ENCODE assay signal across 39 cellular contexts in genomic region chr11:16722945-16723344, GRCh38.
"Had no signal": no experiment of that assay in that cellular context is flagged by ENCODE, and none has a peak within 500 bp of the region (broad histone marks: within the 10 kb centered on the region; RNA-seq: fewer than 3 reads in every experiment).

No MANE protein-coding gene starts in this region.

- DNase-seq: activated effector memory CD4-positive, alpha-beta T cell treated with anti-CD3 and anti-CD28 coated beads, Interleukin-2, amount 50 U/mL, for 16 hours; activated effector memory CD4-positive, alpha-beta T cell treated with Interleukin-2 at 50 U/mL for 16 hours; activated gamma-delta T cell; activated gamma-delta T cell treated with Interleukin-2 at 50 U/mL for 16 hours; activated naive CD4-positive, alpha-beta T cell; activated naive CD4-positive, alpha-beta T cell treated with anti-CD3 and anti-CD28 coated beads for 36 hours; activated naive CD4-positive, alpha-beta T cell treated with anti-CD3 and anti-CD28 coated beads, Interleukin-2, amount 10 ng/mL, durations not matched to agents 7 days and 5 days; activated naive CD4-positive, alpha-beta T cell treated with anti-CD3 and anti-CD28 coated beads, Interleukin-2, amount 50 U/mL, for 16 hours; activated naive CD4-positive, alpha-beta T cell treated with Interleukin-2 at 50 U/mL for 16 hours; activated naive CD8-positive, alpha-beta T cell treated with anti-CD3 and anti-CD28 coated beads for 36 hours; activated naive CD8-positive, alpha-beta T cell treated with anti-CD3 and anti-CD28 coated beads, Interleukin-2, amount 10 ng/mL, durations not matched to agents 7 days and 5 days; activated T-cell treated with anti-CD3 and anti-CD28 coated beads, Interleukin-2, amount 50 U/mL, for 1 hour; activated T-cell treated with anti-CD3 and anti-CD28 coated beads, Interleukin-2, amount 50 U/mL, for 24 hours; activated T-cell treated with anti-CD3 and anti-CD28 coated beads, Interleukin-2, amount 50 U/mL, for 4 hours; activated T-cell treated with anti-CD3 and anti-CD28 coated beads, Interleukin-2, amount 50 U/mL, for 48 hours; activated T-cell treated with anti-CD3 and anti-CD28 coated beads, Interleukin-2, amount 50 U/mL, for 72 hours; adrenal gland; amniotic stem cell; amygdala; anterior cingulate cortex; aorta; body of pancreas; brain microvascular endothelial cell; caudate nucleus; central memory CD4-positive, alpha-beta T cell; cerebellar nuclear complex had no signal

- H3K27ac Mint-ChIP-seq: activated naive CD4-positive, alpha-beta T cell treated with anti-CD3 and anti-CD28 coated beads for 36 hours; activated naive CD4-positive, alpha-beta T cell treated with anti-CD3 and anti-CD28 coated beads, Interleukin-2, amount 10 ng/mL, durations not matched to agents 7 days and 5 days; activated naive CD4-positive, alpha-beta T cell treated with anti-CD3 and anti-CD28 coated beads, Interleukin-2, amount 50 U/mL, for 24 hours; activated naive CD4-positive, alpha-beta T cell treated with anti-CD3 and anti-CD28 coated beads, Interleukin-2, amount 50 U/mL, for 72 hours; activated naive CD8-positive, alpha-beta T cell; activated naive CD8-positive, alpha-beta T cell treated with anti-CD3 and anti-CD28 coated beads for 36 hours; activated naive CD8-positive, alpha-beta T cell treated with anti-CD3 and anti-CD28 coated beads, Interleukin-2, amount 10 ng/mL, durations not matched to agents 7 days and 5 days; activated T-cell treated with anti-CD3 and anti-CD28 coated beads, Interleukin-2, amount 50 U/mL, for 24 hours; activated T-cell treated with anti-CD3 and anti-CD28 coated beads, Interleukin-2, amount 50 U/mL, for 72 hours; activated T-helper 1 cell treated with anti-CD3 and anti-CD28 coated beads, Interleukin-12 subunit alpha, Interleukin-12 subunit beta, Interleukin-2, Interleukin-4 antibody, amounts not matched to agents 30 ng/mL and 10 ng/mL and 1 ng/mL, durations not matched to agents 14 hours and 24 hours and 36 hours; activated T-helper 17 cell treated with anti-CD3 and anti-CD28 coated beads, Interleukin-2, amount 50 U/mL, for 72 hours; activated T-helper 2 cell treated with anti-CD3 and anti-CD28 coated beads, Interferon-gamma antibody, Interleukin-2, Interleukin-4, amounts not matched to agents 10 μg/mL and 5 μg/mL and 100 μg/mL, durations not matched to agents 14 hours and 24 hours and 36 hours; brain had no signal

- H3K27me3 Mint-ChIP-seq: activated naive CD8-positive, alpha-beta T cell treated with anti-CD3 and anti-CD28 coated beads for 36 hours; activated T-helper 17 cell treated with anti-CD3 and anti-CD28 coated beads, Interleukin-2, amount 50 U/mL, for 72 hours; brain had no signal

- H3K36me3 ChIP-seq: adrenal gland, ascending aorta, brain microvascular endothelial cell, breast epithelium, cardiac muscle cell had no signal

- H3K36me3 Mint-ChIP-seq: activated naive CD4-positive, alpha-beta T cell treated with anti-CD3 and anti-CD28 coated beads, Interleukin-2, amount 10 ng/mL, durations not matched to agents 7 days and 5 days; activated naive CD4-positive, alpha-beta T cell treated with anti-CD3 and anti-CD28 coated beads, Interleukin-2, amount 50 U/mL, for 72 hours; activated naive CD8-positive, alpha-beta T cell; activated naive CD8-positive, alpha-beta T cell treated with anti-CD3 and anti-CD28 coated beads for 36 hours; activated naive CD8-positive, alpha-beta T cell treated with anti-CD3 and anti-CD28 coated beads, Interleukin-2, amount 10 ng/mL, durations not matched to agents 7 days and 5 days; brain had no signal

- H3K27ac ChIP-seq: adrenal gland, ascending aorta, body of pancreas, brain microvascular endothelial cell, breast epithelium, cardiac muscle cell had no signal

- H3K4me1 Mint-ChIP-seq: activated naive CD4-positive, alpha-beta T cell treated with anti-CD3 and anti-CD28 coated beads, Interleukin-2, amount 10 ng/mL, durations not matched to agents 7 days and 5 days; activated naive CD4-positive, alpha-beta T cell treated with anti-CD3 and anti-CD28 coated beads, Interleukin-2, amount 50 U/mL, for 24 hours; activated naive CD8-positive, alpha-beta T cell treated with anti-CD3 and anti-CD28 coated beads for 36 hours; activated naive CD8-positive, alpha-beta T cell treated with anti-CD3 and anti-CD28 coated beads, Interleukin-2, amount 10 ng/mL, durations not matched to agents 7 days and 5 days; activated T-helper 17 cell treated with anti-CD3 and anti-CD28 coated beads, Interleukin-2, amount 50 U/mL, for 72 hours; brain; central memory CD8-positive, alpha-beta T cell had no signal

- FAIRE-seq: astrocyte, bronchial epithelial cell had no signal

- H3K4me3 Mint-ChIP-seq: activated naive CD4-positive, alpha-beta T cell treated with anti-CD3 and anti-CD28 coated beads for 36 hours; activated naive CD4-positive, alpha-beta T cell treated with anti-CD3 and anti-CD28 coated beads, Interleukin-2, amount 10 ng/mL, durations not matched to agents 7 days and 5 days; activated naive CD4-positive, alpha-beta T cell treated with anti-CD3 and anti-CD28 coated beads, Interleukin-2, amount 50 U/mL, for 24 hours; activated naive CD8-positive, alpha-beta T cell; activated naive CD8-positive, alpha-beta T cell treated with anti-CD3 and anti-CD28 coated beads for 36 hours; activated naive CD8-positive, alpha-beta T cell treated with anti-CD3 and anti-CD28 coated beads, Interleukin-2, amount 10 ng/mL, durations not matched to agents 7 days and 5 days; activated T-cell treated with anti-CD3 and anti-CD28 coated beads, Interleukin-2, amount 50 U/mL, for 24 hours; activated T-cell treated with anti-CD3 and anti-CD28 coated beads, Interleukin-2, amount 50 U/mL, for 4 hours; activated T-cell treated with anti-CD3 and anti-CD28 coated beads, Interleukin-2, amount 50 U/mL, for 72 hours; activated T-helper 1 cell treated with anti-CD3 and anti-CD28 coated beads, Interleukin-12 subunit alpha, Interleukin-12 subunit beta, Interleukin-2, Interleukin-4 antibody, amounts not matched to agents 30 ng/mL and 10 ng/mL and 1 ng/mL, durations not matched to agents 14 hours and 24 hours and 36 hours; activated T-helper 17 cell treated with anti-CD3 and anti-CD28 coated beads, Interleukin-2, amount 50 U/mL, for 72 hours; brain; central memory CD8-positive, alpha-beta T cell had no signal

- ATAC-seq: activated naive CD4-positive, alpha-beta T cell treated with anti-CD3 and anti-CD28 coated beads, Interleukin-2, amount 50 U/mL, for 72 hours; activated T-cell treated with anti-CD3 and anti-CD28 coated beads, Interleukin-2, amount 50 U/mL, for 4 hours; activated T-cell treated with anti-CD3 and anti-CD28 coated beads, Interleukin-2, amount 50 U/mL, for 72 hours; activated T-helper 17 cell treated with anti-CD3 and anti-CD28 coated beads, Interleukin-2, amount 50 U/mL, for 72 hours; body of pancreas had no signal

- H3K9me3 Mint-ChIP-seq: activated naive CD4-positive, alpha-beta T cell treated with anti-CD3 and anti-CD28 coated beads for 36 hours; activated naive CD4-positive, alpha-beta T cell treated with anti-CD3 and anti-CD28 coated beads, Interleukin-2, amount 50 U/mL, for 72 hours; activated T-cell treated with anti-CD3 and anti-CD28 coated beads, Interleukin-2, amount 50 U/mL, for 24 hours; activated T-helper 1 cell treated with anti-CD3 and anti-CD28 coated beads, Interleukin-12 subunit alpha, Interleukin-12 subunit beta, Interleukin-2, Interleukin-4 antibody, amounts not matched to agents 30 ng/mL and 10 ng/mL and 1 ng/mL, durations not matched to agents 14 hours and 24 hours and 36 hours; activated T-helper 2 cell treated with anti-CD3 and anti-CD28 coated beads, Interferon-gamma antibody, Interleukin-2, Interleukin-4, amounts not matched to agents 10 μg/mL and 5 μg/mL and 100 μg/mL, durations not matched to agents 14 hours and 24 hours and 36 hours; central memory CD8-positive, alpha-beta T cell had no signal

- H3K4me1 ChIP-seq: adrenal gland, ascending aorta, body of pancreas, breast epithelium had no signal

- H3K27me3 ChIP-seq: adrenal gland, ascending aorta, body of pancreas, brain microvascular endothelial cell, breast epithelium, cardiac muscle cell had no signal

- H3K9me3 ChIP-seq: adrenal gland, ascending aorta, body of pancreas, breast epithelium had no signal

- H3K4me3 ChIP-seq: adrenal gland, ascending aorta, body of pancreas, breast epithelium, cardiac muscle cell had no signal
